In genomic region chr1:89126602-89127001, GRCh38 we compare ENCODE assay signal across 9 cellular contexts. TPM values are rescaled to one million over a fixed set of nuclear protein-coding genes. Genes with fewer than 3 reads are reported as not detected.
DNase-seq lines count a peak whose midpoint lies in the region; ATAC-seq and TF ChIP-seq lines count a peak whose summit lies in the region.
"Had no signal": no experiment of that assay in that cellular context is flagged by ENCODE, and none has a peak within 500 bp of the region (broad histone marks: within the 10 kb centered on the region; RNA-seq: fewer than 3 reads in every experiment).

No MANE protein-coding gene starts in this region.

- TF ChIP-seq CTCF in thoracic aorta (IDR thresholded peaks at IDR 0.05) (no peak), RWPE1 (conservative IDR thresholded peaks at IDR 0.05; ENCODE audit: low read depth) (no peak)

- H3K27me3 ChIP-seq in thoracic aorta (replicated peaks; ENCODE audit: insufficient read depth): no peaks in the 10 kb centered on the region

- peak overlapping the region; percentile 94 for H3K4me3 Mint-ChIP-seq in activated CD8-positive, alpha-beta memory T cell treated with anti-CD3 and anti-CD28 coated beads, Interleukin-2, amount 10 ng/mL, durations not matched to agents 7 days and 5 days

- peaks cover 31 to 53% of the 10 kb centered on the region in 2 donors for H3K4me1 ChIP-seq in thoracic aorta (ENCODE audit: control insufficient read depth in 1 of 2, low read depth in 2 of 2)

- peak overlapping the region; percentile 99 for H3K27ac Mint-ChIP-seq in activated CD8-positive, alpha-beta memory T cell treated with anti-CD3 and anti-CD28 coated beads, Interleukin-2, amount 10 ng/mL, durations not matched to agents 7 days and 5 days
- peak overlapping the region; percentile 98 to 100 for H3K27ac Mint-ChIP-seq in activated naive CD4-positive, alpha-beta T cell treated with anti-CD3 and anti-CD28 coated beads, Interleukin-2, amount 50 U/mL, for 72 hours
- H3K27ac Mint-ChIP-seq: HFFc6 had no signal

- H3K36me3 Mint-ChIP-seq in activated CD8-positive, alpha-beta memory T cell treated with anti-CD3 and anti-CD28 coated beads, Interleukin-2, amount 10 ng/mL, durations not matched to agents 7 days and 5 days: peaks cover 46% of the 10 kb centered on the region
- peaks cover 47 to 56% of the 10 kb centered on the region in 2 donors for H3K36me3 Mint-ChIP-seq in activated naive CD4-positive, alpha-beta T cell treated with anti-CD3 and anti-CD28 coated beads, Interleukin-2, amount 50 U/mL, for 72 hours

- H3K36me3 ChIP-seq in thoracic aorta: no peaks in the 10 kb centered on the region

- CTCF ChIA-PET in activated CD8-positive, alpha-beta memory T cell treated with anti-CD3 and anti-CD28 coated beads, Interleukin-2, amount 10 ng/mL, durations not matched to agents 7 days and 5 days (lab: Charles Lee): interaction anchor here (0.8 to 1.9 kb wide), 13 partner anchors 9 to 231 kb away, joined by 3 to 7 read pairs (median 3); partner anchors contain the start of gene GBP4
- CTCF ChIA-PET in RWPE1 (lab: Yijun Ruan, JAX): interaction anchor here (0.6 kb wide), 1 partner anchor 149 kb away, joined by 4 read pairs; no protein-coding TSS in a partner anchor

- ATAC-seq in activated CD8-positive, alpha-beta memory T cell treated with anti-CD3 and anti-CD28 coated beads, Interleukin-2, amount 10 ng/mL, durations not matched to agents 7 days and 5 days: peak; percentile 48
- ATAC-seq in activated naive CD4-positive, alpha-beta T cell treated with anti-CD3 and anti-CD28 coated beads, Interleukin-2, amount 50 U/mL, for 72 hours: peak; percentile 59 to 72
- ATAC-seq in thoracic aorta (ENCODE audit: insufficient number of reproducible peaks, low FRiP score, low read depth): no peak
- no peak for ATAC-seq in HG03520 (IDR thresholded peaks at IDR 0.05; ENCODE audit: unreplicated experiment)
- ATAC-seq in HG02588 (IDR thresholded peaks at IDR 0.05; ENCODE audit: unreplicated experiment): no peak

- H3K27ac ChIP-seq in thoracic aorta: peak overlapping the region; percentile 57 to 71
- no peak overlapping the region for H3K27ac ChIP-seq in RWPE1

- POLR2A ChIA-PET in RWPE1 (lab: Yijun Ruan, JAX; ENCODE audit: low non-redundant PET): no interaction called here

- peak overlapping the region; percentile 71 for H3K4me3 ChIP-seq in thoracic aorta

- H3K27me3 Mint-ChIP-seq in activated CD8-positive, alpha-beta memory T cell treated with anti-CD3 and anti-CD28 coated beads, Interleukin-2, amount 10 ng/mL, durations not matched to agents 7 days and 5 days: no peaks in the 10 kb centered on the region

- peaks cover 3% of the 10 kb centered on the region for H3K9me3 Mint-ChIP-seq in activated CD8-positive, alpha-beta memory T cell treated with anti-CD3 and anti-CD28 coated beads, Interleukin-2, amount 10 ng/mL, durations not matched to agents 7 days and 5 days (ENCODE audit: low read depth)
- H3K9me3 Mint-ChIP-seq in activated naive CD4-positive, alpha-beta T cell treated with anti-CD3 and anti-CD28 coated beads, Interleukin-2, amount 50 U/mL, for 72 hours: peaks cover 0 to 4% of the 10 kb centered on the region in 2 donors
- H3K9me3 Mint-ChIP-seq: HFFc6 had no signal

- peaks cover 58% of the 10 kb centered on the region for H3K4me1 Mint-ChIP-seq in activated CD8-positive, alpha-beta memory T cell treated with anti-CD3 and anti-CD28 coated beads, Interleukin-2, amount 10 ng/mL, durations not matched to agents 7 days and 5 days

- DNase-seq in activated CD8-positive, alpha-beta memory T cell treated with anti-CD3 and anti-CD28 coated beads, Interleukin-2, amount 10 ng/mL, durations not matched to agents 7 days and 5 days: no peak
- no peak for DNase-seq in activated CD8-positive, alpha-beta memory T cell treated with anti-CD3 and anti-CD28 coated beads, Interleukin-2, amount 50 U/mL, for 4 hours
- DNase-seq in activated naive CD4-positive, alpha-beta T cell treated with anti-CD3 and anti-CD28 coated beads, Interleukin-2, amount 50 U/mL, for 72 hours (ENCODE audit: low spot score in 2 of 2): peak in 1 of 2 donors; percentile 35
- peak; percentile 12 to 18 for DNase-seq in lung microvascular endothelial cell (ENCODE audit: low read depth in 2 of 2)
- DNase-seq in thoracic aorta (ENCODE audit: low spot score): no peak
- no peak for DNase-seq in RWPE1 (ENCODE audit: low spot score)

- H3K9me3 ChIP-seq in thoracic aorta: no peaks in the 10 kb centered on the region

RNA-seq across cellular contexts. Expression of gene GBP2, which starts 0.7 kb away (rescaled TPM):
- 100 to 1,000 TPM; 150 to 194 TPM for total RNA-seq in activated CD8-positive, alpha-beta memory T cell treated with anti-CD3 and anti-CD28 coated beads, Interleukin-2, amount 10 ng/mL, durations not matched to agents 7 days and 5 days
- total RNA-seq in activated naive CD4-positive, alpha-beta T cell treated with anti-CD3 and anti-CD28 coated beads, Interleukin-2, amount 50 U/mL, for 72 hours: 100 to 1,000 TPM; 279 to 294 TPM
- total RNA-seq in lung microvascular endothelial cell (32.7 and 39.7 TPM in 2 replicates), thoracic aorta (10 to 100 TPM; 79.7 to 89.5 TPM)

RNA-seq across cellular contexts. Expression of gene GBP7, which starts 49.2 kb away (rescaled TPM):
- total RNA-seq in activated CD8-positive, alpha-beta memory T cell treated with anti-CD3 and anti-CD28 coated beads, Interleukin-2, amount 10 ng/mL, durations not matched to agents 7 days and 5 days: under 1 TPM; 0.18 to 0.28 TPM
- not detected for total RNA-seq in activated naive CD4-positive, alpha-beta T cell treated with anti-CD3 and anti-CD28 coated beads, Interleukin-2, amount 50 U/mL, for 72 hours
- not detected in 2 replicates for total RNA-seq in lung microvascular endothelial cell
- total RNA-seq in thoracic aorta: under 1 TPM in 1 of 2 donors, not detected in 1; 0.21 TPM
- total RNA-seq: HFFc6 had no signal

Comparison
In these comparisons a context has a peak if more than half of its experiments do, and no peak if none do; other contexts are left out.
1. ATAC-seq: peak in activated CD8-positive, alpha-beta memory T cell treated with anti-CD3 and anti-CD28 coated beads, Interleukin-2, amount 10 ng/mL, durations not matched to agents 7 days and 5 days (single experiment) and activated naive CD4-positive, alpha-beta T cell treated with anti-CD3 and anti-CD28 coated beads, Interleukin-2, amount 50 U/mL, for 72 hours (2 of 2); none in thoracic aorta (single experiment), HG03520 (single experiment) and HG02588 (single experiment).
2. DNase-seq: peak in lung microvascular endothelial cell (2 of 2); none in activated CD8-positive, alpha-beta memory T cell treated with anti-CD3 and anti-CD28 coated beads, Interleukin-2, amount 10 ng/mL, durations not matched to agents 7 days and 5 days (single experiment), activated CD8-positive, alpha-beta memory T cell treated with anti-CD3 and anti-CD28 coated beads, Interleukin-2, amount 50 U/mL, for 4 hours (single experiment), thoracic aorta (single experiment) and RWPE1 (single experiment).